Comparison of ENCODE assay signal across 11 cellular contexts in the genomic region with DNA sequence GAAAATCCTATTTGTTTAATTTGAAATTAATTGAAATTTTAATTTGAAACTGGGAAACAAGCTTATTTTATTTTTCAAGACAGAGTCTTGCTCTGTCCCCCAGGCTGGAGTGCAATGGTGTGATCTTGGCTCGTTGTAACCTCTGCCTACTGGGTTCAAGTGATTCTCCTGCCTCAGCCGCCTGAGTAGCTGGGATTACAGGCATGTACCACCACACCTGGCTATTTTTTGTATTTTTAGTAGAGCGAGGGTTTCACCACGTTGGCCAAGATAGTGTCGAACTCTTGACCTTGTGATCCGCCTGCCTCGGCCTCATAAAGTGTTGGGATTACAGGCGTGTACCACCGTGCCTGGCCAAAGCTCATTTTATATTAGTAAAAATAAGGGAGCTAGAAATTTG. TPM values are rescaled to one million over a fixed set of nuclear protein-coding genes. Genes with fewer than 3 reads are reported as not detected.
DNase-seq lines count a peak whose midpoint lies in the region; ATAC-seq, FAIRE-seq and TF ChIP-seq lines count a peak whose summit lies in the region.
"Had no signal": no experiment of that assay in that cellular context is flagged by ENCODE, and none has a peak within 500 bp of the region (broad histone marks: within the 10 kb centered on the region; RNA-seq: fewer than 3 reads in every experiment).

No MANE protein-coding gene starts in this region.

- H3K9ac ChIP-seq in kidney (ENCODE audit: low read length in 2 of 2) = peak overlapping the region; percentile 18 to 42

- no peak for FAIRE-seq in kidney (lab: Jason Lieb, UNC)
- FAIRE-seq: A204.1 had no signal

- H3K27ac ChIP-seq in kidney (ENCODE audit: low read depth in 2 of 2, low read length in 2 of 2) = peak overlapping the region in 1 of 2 donors; percentile 5

- no peak for TF ChIP-seq CTCF in kidney (IDR thresholded peaks at IDR 0.05; ENCODE audit: borderline replicate concordance, extremely low read depth, insufficient read depth)

- peak overlapping the region; percentile 47 to 91 for H3K4me3 ChIP-seq in kidney (ENCODE audit: low read length in 2 of 2)

- DNase-seq in T-helper 1 cell = no peak
- DNase-seq in activated naive CD4-positive, alpha-beta T cell treated with anti-CD3 and anti-CD28 coated beads, Interleukin-2, amount 50 U/mL, for 72 hours (ENCODE audit: low spot score in 2 of 2) = no peak
- no peak for DNase-seq in kidney
- no peak for DNase-seq in stimulated activated naive CD8-positive, alpha-beta T cell treated with anti-CD3 and anti-CD28 coated beads, Interleukin-15, amount 100 ng/mL, for 72 hours
- no peak for DNase-seq in NCI-H1092 (lab: John Stamatoyannopoulos, UW)
- DNase-seq: amygdala, NCI-H526 had no signal

- ATAC-seq in activated naive CD4-positive, alpha-beta T cell treated with anti-CD3 and anti-CD28 coated beads, Interleukin-2, amount 50 U/mL, for 72 hours = no peak
- no peak for ATAC-seq in stimulated activated naive CD8-positive, alpha-beta T cell treated with anti-CD3 and anti-CD28 coated beads, Interleukin-15, amount 100 ng/mL, for 72 hours
- ATAC-seq in HG02885 (IDR thresholded peaks at IDR 0.05; ENCODE audit: poor library complexity, unreplicated experiment) = no peak
- no peak for ATAC-seq in HG03521 (IDR thresholded peaks at IDR 0.05; ENCODE audit: unreplicated experiment)

- no peaks in the 10 kb centered on the region for H3K9me3 Mint-ChIP-seq in T-helper 1 cell treated with Interleukin-12 subunit alpha and Interleukin-12 subunit beta and Interleukin-4 antibody, amounts not matched to agents 30 μg/mL and 1 μg/mL, for 36 hours
- no peaks in the 10 kb centered on the region for H3K9me3 Mint-ChIP-seq in activated naive CD4-positive, alpha-beta T cell treated with anti-CD3 and anti-CD28 coated beads, Interleukin-2, amount 50 U/mL, for 72 hours
- no peaks in the 10 kb centered on the region for H3K9me3 Mint-ChIP-seq in stimulated activated naive CD8-positive, alpha-beta T cell treated with anti-CD3 and anti-CD28 coated beads, Interleukin-15, amount 100 ng/mL, for 72 hours

- H3K27me3 Mint-ChIP-seq in T-helper 1 cell treated with Interleukin-12 subunit alpha and Interleukin-12 subunit beta and Interleukin-4 antibody, amounts not matched to agents 30 μg/mL and 1 μg/mL, for 36 hours (ENCODE audit: low read depth) = peaks cover 4% of the 10 kb centered on the region
- H3K27me3 Mint-ChIP-seq in stimulated activated naive CD8-positive, alpha-beta T cell treated with anti-CD3 and anti-CD28 coated beads, Interleukin-15, amount 100 ng/mL, for 72 hours = no peaks in the 10 kb centered on the region

- H3K4me1 Mint-ChIP-seq in T-helper 1 cell treated with Interleukin-12 subunit alpha and Interleukin-12 subunit beta and Interleukin-4 antibody, amounts not matched to agents 30 μg/mL and 1 μg/mL, for 36 hours (ENCODE audit: low read depth) = peaks cover 52% of the 10 kb centered on the region
- peaks cover 66% of the 10 kb centered on the region for H3K4me1 Mint-ChIP-seq in stimulated activated naive CD8-positive, alpha-beta T cell treated with anti-CD3 and anti-CD28 coated beads, Interleukin-15, amount 100 ng/mL, for 72 hours

- peak overlapping the region; percentile 34 for H3K27ac Mint-ChIP-seq in T-helper 1 cell treated with Interleukin-12 subunit alpha and Interleukin-12 subunit beta and Interleukin-4 antibody, amounts not matched to agents 30 μg/mL and 1 μg/mL, for 36 hours
- H3K27ac Mint-ChIP-seq in activated naive CD4-positive, alpha-beta T cell treated with anti-CD3 and anti-CD28 coated beads, Interleukin-2, amount 50 U/mL, for 72 hours = peak overlapping the region; percentile 52 to 100
- peak overlapping the region; percentile 33 to 86 for H3K27ac Mint-ChIP-seq in stimulated activated naive CD8-positive, alpha-beta T cell treated with anti-CD3 and anti-CD28 coated beads, Interleukin-15, amount 100 ng/mL, for 72 hours

- H3K4me3 Mint-ChIP-seq in T-helper 1 cell treated with Interleukin-12 subunit alpha and Interleukin-12 subunit beta and Interleukin-4 antibody, amounts not matched to agents 30 μg/mL and 1 μg/mL, for 36 hours = peak overlapping the region; percentile 99
- H3K4me3 Mint-ChIP-seq in stimulated activated naive CD8-positive, alpha-beta T cell treated with anti-CD3 and anti-CD28 coated beads, Interleukin-15, amount 100 ng/mL, for 72 hours = peak overlapping the region; percentile 88 to 96

- peaks cover 79% of the 10 kb centered on the region for H3K36me3 Mint-ChIP-seq in T-helper 1 cell treated with Interleukin-12 subunit alpha and Interleukin-12 subunit beta and Interleukin-4 antibody, amounts not matched to agents 30 μg/mL and 1 μg/mL, for 36 hours (ENCODE audit: low read depth)
- peaks cover 71 to 91% of the 10 kb centered on the region in 2 donors for H3K36me3 Mint-ChIP-seq in activated naive CD4-positive, alpha-beta T cell treated with anti-CD3 and anti-CD28 coated beads, Interleukin-2, amount 50 U/mL, for 72 hours

- H3K36me3 ChIP-seq in kidney (ENCODE audit: control insufficient read depth in 1 of 2, insufficient read depth in 2 of 2, low read length in 2 of 2) = peaks cover 30 to 66% of the 10 kb centered on the region in 2 donors

- peaks cover 15 to 30% of the 10 kb centered on the region in 2 donors for H3K4me1 ChIP-seq in kidney (ENCODE audit: control insufficient read depth in 1 of 2, insufficient read depth in 1 of 2, low read depth in 1 of 2, low read length in 2 of 2)

- intact Hi-C loops in kidney (cut with DNase I) = no loop called here

- no peaks in the 10 kb centered on the region for H3K9me3 ChIP-seq in kidney (ENCODE audit: control insufficient read depth in 1 of 2, low read length in 2 of 2)

RNA-seq across cellular contexts. Expression of gene SRSF3, which starts 4.2 kb away (rescaled TPM):
- 100 to 1,000 TPM; 197 to 431 TPM for total RNA-seq in activated naive CD4-positive, alpha-beta T cell treated with anti-CD3 and anti-CD28 coated beads, Interleukin-2, amount 50 U/mL, for 72 hours
- total RNA-seq in kidney = 257 TPM
- polyA plus RNA-seq in kidney (ENCODE audit: insufficient read depth, low read depth, low replicate concordance) = 222 TPM

RNA-seq across cellular contexts. Expression of gene STK38, which starts 51.0 kb away (rescaled TPM):
- total RNA-seq in activated naive CD4-positive, alpha-beta T cell treated with anti-CD3 and anti-CD28 coated beads, Interleukin-2, amount 50 U/mL, for 72 hours = 10 to 100 TPM; 25.7 to 27.3 TPM
- total RNA-seq in kidney = 30.4 TPM
- 21.3 TPM for polyA plus RNA-seq in kidney (ENCODE audit: insufficient read depth, low read depth, low replicate concordance)
